In the genomic region with DNA sequence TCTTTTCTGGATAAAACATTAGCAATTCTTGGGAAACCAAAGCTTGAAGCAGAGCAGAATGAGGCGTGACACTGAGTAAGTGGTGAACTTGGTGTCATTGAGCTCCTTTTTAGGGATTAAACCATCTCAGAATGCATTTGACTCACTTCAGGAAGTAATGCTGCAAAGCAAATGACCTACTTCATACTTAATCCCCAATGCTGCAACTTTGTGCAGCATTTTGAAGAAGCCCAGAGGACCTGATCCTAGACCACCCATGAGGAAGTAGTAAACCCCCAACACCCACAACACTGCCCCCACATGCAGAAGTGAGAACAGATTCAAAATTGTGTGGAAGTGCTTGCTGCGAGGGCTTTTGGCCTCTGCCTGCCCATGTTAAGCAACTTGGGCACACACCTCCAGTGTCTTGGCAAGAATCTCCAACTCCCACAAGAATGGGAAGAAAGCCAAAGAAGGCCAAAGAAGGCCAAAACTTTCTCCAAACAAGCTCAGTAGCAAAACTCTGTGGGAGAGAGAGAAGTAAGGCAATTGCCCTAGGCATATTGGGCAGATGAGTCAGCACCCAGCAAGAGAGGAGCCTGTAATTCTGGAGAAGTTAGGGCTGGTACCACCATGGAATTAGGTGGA, we compare ENCODE assay signal across 8 cellular contexts.
DNase-seq lines count a peak whose midpoint lies in the region; ATAC-seq, FAIRE-seq and TF ChIP-seq lines count a peak whose summit lies in the region.
"Had no signal": no experiment of that assay in that cellular context is flagged by ENCODE, and none has a peak within 500 bp of the region (broad histone marks: within the 10 kb centered on the region; RNA-seq: fewer than 3 reads in every experiment).

No MANE protein-coding gene starts in this region.

- TF ChIP-seq CTCF in gastroesophageal sphincter (IDR thresholded peaks at IDR 0.05): no peak
- TF ChIP-seq CTCF in thoracic aorta (IDR thresholded peaks at IDR 0.05): no peak

- H3K27me3 ChIP-seq in gastroesophageal sphincter: no peaks in the 10 kb centered on the region
- no peaks in the 10 kb centered on the region for H3K27me3 ChIP-seq in thoracic aorta (replicated peaks; ENCODE audit: insufficient read depth)

- no peaks in the 10 kb centered on the region for H3K9me3 ChIP-seq in gastroesophageal sphincter
- no peaks in the 10 kb centered on the region for H3K9me3 ChIP-seq in thoracic aorta

- TF ChIP-seq POLR2A in gastroesophageal sphincter (IDR thresholded peaks at IDR 0.05): no peak

- DNase-seq in GM19239 (ENCODE audit: insufficient read length, low spot score) (no peak), RPMI8226 (peak; percentile 41), thoracic aorta (ENCODE audit: low spot score) (no peak)
- DNase-seq in stimulated activated CD4-positive, alpha-beta T cell treated with anti-CD3 and anti-CD28 coated beads, Interleukin-4, amount 100 ng/mL, for 24 hours: no peak
- no peak for DNase-seq in effector CD8-positive, alpha-beta T cell (lab: John Stamatoyannopoulos, UW)
- DNase-seq: activated CD8-positive, alpha-beta T cell treated with anti-CD3 and anti-CD28 coated beads for 36 hours had no signal

- H3K4me3 ChIP-seq in gastroesophageal sphincter (no peak overlapping the region), thoracic aorta (no peak overlapping the region)

- WGBS in gastroesophageal sphincter (ENCODE audit: low coverage in 1 of 2), 2 donors: 31 to 50% methylated on average over 1 to 2 of the region's 2 CpGs

- H3K27ac ChIP-seq in gastroesophageal sphincter: peak overlapping the region; percentile 38 to 77 (median 65)
- H3K27ac ChIP-seq in thoracic aorta: peak overlapping the region; percentile 72 to 73

- ATAC-seq in gastroesophageal sphincter (peak; percentile 81), thoracic aorta (ENCODE audit: insufficient number of reproducible peaks, low FRiP score, low read depth) (peak; percentile 63), HG03045 (IDR thresholded peaks at IDR 0.05; ENCODE audit: unreplicated experiment) (no peak)
- ATAC-seq: activated CD8-positive, alpha-beta T cell treated with anti-CD3 and anti-CD28 coated beads for 36 hours had no signal

- no peak for TF ChIP-seq EP300 in gastroesophageal sphincter (IDR thresholded peaks at IDR 0.05)

- FAIRE-seq in GM19239 (lab: Jason Lieb, UNC): peak; percentile 88

- H3K4me1 ChIP-seq in gastroesophageal sphincter (peaks cover 8 to 40% (median 14%) of the 10 kb centered on the region in 3 donors), thoracic aorta (ENCODE audit: control insufficient read depth in 1 of 2, low read depth in 2 of 2) (peaks cover 22 to 27% of the 10 kb centered on the region in 2 donors)

- H3K36me3 ChIP-seq in gastroesophageal sphincter (no peaks in the 10 kb centered on the region), thoracic aorta (no peaks in the 10 kb centered on the region)
